Comparison of ENCODE assay signal across 29 cellular contexts in the genomic region with DNA sequence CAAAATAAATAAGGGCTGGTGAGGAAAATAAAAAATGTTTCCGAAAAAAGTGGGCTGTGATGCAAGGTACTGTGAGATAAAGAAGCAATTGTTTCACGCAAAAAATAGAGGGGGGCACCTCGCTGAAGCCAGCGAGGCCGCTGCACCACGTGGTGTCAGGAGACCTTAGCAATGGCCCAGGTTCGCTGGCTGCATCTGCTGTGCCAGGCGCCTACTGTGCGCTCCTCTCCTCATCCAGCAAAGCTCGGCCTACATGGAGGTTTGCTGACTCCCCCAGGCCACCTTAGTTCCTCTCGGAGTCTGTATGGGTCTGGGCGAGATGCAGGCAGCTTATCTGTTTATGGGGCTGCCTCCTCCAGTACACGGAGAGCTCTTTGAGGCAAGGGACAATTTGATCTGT.
"Had no signal": no experiment of that assay in that cellular context is flagged by ENCODE, and none has a peak within 500 bp of the region (broad histone marks: within the 10 kb centered on the region; RNA-seq: fewer than 3 reads in every experiment).

No MANE protein-coding gene starts in this region.

- DNase-seq: hypothalamus; immature natural killer cell; kidney; left colon; lower lobe of right lung; mammary epithelial cell; mesenchymal stem cell; midbrain; mucosa of descending colon; naive thymus-derived CD4-positive, alpha-beta T cell; nucleus accumbens; right lobe of liver; stimulated activated CD4-positive, alpha-beta T cell treated with anti-CD3 and anti-CD28 coated beads, Interleukin-1b, Interleukin-23, amount 100 ng/mL, for 48 hours; stimulated activated CD4-positive, alpha-beta T cell treated with anti-CD3 and anti-CD28 coated beads, Interleukin-2, amount 100 ng/mL, for 48 hours; stimulated activated CD4-positive, alpha-beta T cell treated with anti-CD3 and anti-CD28 coated beads, Interleukin-4, amount 100 ng/mL, for 4 hours; stimulated activated CD8-positive, alpha-beta memory T cell treated with anti-CD3 and anti-CD28 coated beads, Interleukin-4, amount 100 ng/mL, for 48 hours; stimulated activated naive CD4-positive, alpha-beta T cell treated with Interleukin-2 at 50 U/mL for 16 hours; stimulated activated naive CD8-positive, alpha-beta T cell treated with anti-CD3 and anti-CD28 coated beads, Interleukin-15, amount 100 ng/mL, for 72 hours; substantia nigra; thyroid gland; transverse colon had no signal

- H3K4me3 ChIP-seq: left lung, lower lobe of right lung, mucosa of descending colon, right atrium auricular region, right lobe of liver, smooth muscle cell, thyroid gland, transverse colon, upper lobe of left lung, vagina had no signal

- H3K9me3 Mint-ChIP-seq: immature natural killer cell; naive thymus-derived CD4-positive, alpha-beta T cell; stimulated activated memory B cell treated with anti-CD40 and anti-IgM and Interleukin-4, amounts not matched to agents 10 μg/mL and 1 μg/mL and 100 μg/mL, for 72 hours; stimulated activated naive CD8-positive, alpha-beta T cell treated with anti-CD3 and anti-CD28 coated beads, Interleukin-15, amount 100 ng/mL, for 72 hours had no signal

- H3K27me3 Mint-ChIP-seq: naive thymus-derived CD4-positive, alpha-beta T cell; stimulated activated memory B cell treated with anti-CD40 and anti-IgM and Interleukin-4, amounts not matched to agents 10 μg/mL and 1 μg/mL and 100 μg/mL, for 72 hours; stimulated activated naive CD8-positive, alpha-beta T cell treated with anti-CD3 and anti-CD28 coated beads, Interleukin-15, amount 100 ng/mL, for 72 hours had no signal

- H3K36me3 Mint-ChIP-seq: natural killer cell treated with Interleukin-12 subunit alpha and Interleukin-12 subunit beta and Interleukin-15 and Interleukin-18, amount 100 ng/mL, for 72 hours; stimulated activated memory B cell treated with anti-CD40 and anti-IgM and Interleukin-4, amounts not matched to agents 10 μg/mL and 1 μg/mL and 100 μg/mL, for 72 hours had no signal

- H3K36me3 ChIP-seq: left lung, lower lobe of right lung, right atrium auricular region, thyroid gland, transverse colon, upper lobe of left lung, vagina had no signal

- H3K27ac Mint-ChIP-seq: immature natural killer cell; naive thymus-derived CD4-positive, alpha-beta T cell; stimulated activated memory B cell treated with anti-CD40 and anti-IgM and Interleukin-4, amounts not matched to agents 10 μg/mL and 1 μg/mL and 100 μg/mL, for 72 hours; stimulated activated naive CD8-positive, alpha-beta T cell treated with anti-CD3 and anti-CD28 coated beads, Interleukin-15, amount 100 ng/mL, for 72 hours had no signal

- ATAC-seq: left lung; lower lobe of right lung; mucosa of descending colon; naive thymus-derived CD4-positive, alpha-beta T cell; natural killer cell treated with Interleukin-12 subunit alpha and Interleukin-12 subunit beta and Interleukin-15 and Interleukin-18, amount 100 ng/mL, for 72 hours; stimulated activated memory B cell treated with anti-CD40 and anti-IgM and Interleukin-4, amounts not matched to agents 10 μg/mL and 1 μg/mL and 100 μg/mL, for 72 hours; stimulated activated naive CD8-positive, alpha-beta T cell treated with anti-CD3 and anti-CD28 coated beads, Interleukin-15, amount 100 ng/mL, for 72 hours had no signal

- H3K4me1 ChIP-seq: parathyroid adenoma, right atrium auricular region, transverse colon, vagina had no signal

- H3K27ac ChIP-seq: left lung, lower lobe of right lung, parathyroid adenoma, right atrium auricular region, right lobe of liver, thyroid gland, transverse colon, upper lobe of left lung, vagina had no signal

- H3K27me3 ChIP-seq: left lung, right atrium auricular region, right lobe of liver, thyroid gland, transverse colon, upper lobe of left lung, vagina had no signal

- H3K4me3 Mint-ChIP-seq: immature natural killer cell; naive thymus-derived CD4-positive, alpha-beta T cell; natural killer cell treated with Interleukin-12 subunit alpha and Interleukin-12 subunit beta and Interleukin-15 and Interleukin-18, amount 100 ng/mL, for 72 hours; stimulated activated memory B cell treated with anti-CD40 and anti-IgM and Interleukin-4, amounts not matched to agents 10 μg/mL and 1 μg/mL and 100 μg/mL, for 72 hours; stimulated activated naive CD8-positive, alpha-beta T cell treated with anti-CD3 and anti-CD28 coated beads, Interleukin-15, amount 100 ng/mL, for 72 hours had no signal

- H3K9me3 ChIP-seq: left lung, lower lobe of right lung, mucosa of descending colon, right atrium auricular region, right lobe of liver, thyroid gland, transverse colon, upper lobe of left lung, vagina had no signal
